ENCODE assay signal across 34 cellular contexts in the genomic region with DNA sequence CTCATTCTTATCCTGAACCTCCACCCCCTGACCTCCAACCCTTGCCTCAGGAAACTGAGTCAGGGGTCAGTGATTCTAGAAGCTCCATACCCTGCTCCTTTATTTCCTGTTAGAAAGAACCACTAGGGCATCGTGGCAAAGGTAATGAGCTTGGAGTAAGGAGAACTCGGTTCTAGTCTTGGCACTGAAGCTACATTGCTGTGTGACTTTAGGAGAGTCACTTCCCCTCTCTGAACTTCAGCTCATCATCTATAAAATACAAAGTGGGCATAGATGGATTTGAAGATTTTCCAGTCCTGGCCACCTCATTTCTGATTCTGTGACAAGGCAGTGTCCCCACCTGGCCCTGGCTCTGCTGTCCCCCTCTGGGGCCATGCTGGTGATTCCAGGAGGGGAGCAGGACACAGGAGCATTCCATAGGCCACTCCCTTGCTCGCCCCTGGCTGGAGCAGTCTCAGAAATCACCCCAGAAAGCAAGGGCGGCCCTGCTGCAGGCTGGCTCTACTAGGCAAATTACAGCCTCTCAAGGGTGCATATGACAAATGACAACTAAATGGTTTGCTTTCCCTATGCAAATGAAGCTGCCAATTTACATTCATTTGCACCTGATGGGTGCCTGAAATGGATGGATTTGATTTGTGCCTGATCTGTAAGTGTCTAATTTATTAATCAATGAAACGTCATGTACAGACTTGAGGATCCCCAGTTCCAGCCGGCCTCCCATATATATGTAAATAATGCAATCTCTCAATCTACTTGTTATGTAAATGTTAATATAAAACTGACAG.
"Had no signal": no experiment of that assay in that cellular context is flagged by ENCODE, and none has a peak within 500 bp of the region (broad histone marks: within the 10 kb centered on the region; RNA-seq: fewer than 3 reads in every experiment).

No MANE protein-coding gene starts in this region.

- H3K9ac ChIP-seq: KMS-11, SK-N-SH had no signal

- H3K27ac ChIP-seq: KMS-11, Peyer's patch, SJSA1 had no signal

- H3K4me2 ChIP-seq: KMS-11, SK-N-SH had no signal

- H3K27ac Mint-ChIP-seq: activated CD4-positive, alpha-beta T cell treated with anti-CD3 and anti-CD28 coated beads for 36 hours; activated CD4-positive, alpha-beta T cell treated with anti-CD3 and anti-CD28 coated beads, Interleukin-2, amount 10 ng/mL, durations not matched to agents 7 days and 5 days; activated CD8-positive, alpha-beta T cell treated with anti-CD3 and anti-CD28 coated beads, Interleukin-2, amount 10 ng/mL, durations not matched to agents 7 days and 5 days; activated naive CD4-positive, alpha-beta T cell treated with anti-CD3 and anti-CD28 coated beads for 36 hours; activated naive CD8-positive, alpha-beta T cell treated with anti-CD3 and anti-CD28 coated beads, Interleukin-2, amount 50 U/mL, for 24 hours; activated T-cell treated with anti-CD3 and anti-CD28 coated beads, Interleukin-2, amount 50 U/mL, for 24 hours; T-helper 2 cell treated with Interferon-gamma antibody and Interleukin-4, amounts not matched to agents 5 μg/mL and 100 μg/mL, for 36 hours had no signal

- H3K4me1 ChIP-seq: Peyer's patch, SJSA1 had no signal

- H3K27me3 ChIP-seq: Peyer's patch, SJSA1 had no signal

- FAIRE-seq: bronchial epithelial cell, TTC549 had no signal

- H3K36me3 ChIP-seq: Peyer's patch, SJSA1 had no signal

- ATAC-seq: activated CD4-positive, alpha-beta T cell treated with anti-CD3 and anti-CD28 coated beads for 36 hours; activated CD4-positive, CD25-positive, alpha-beta regulatory T cell treated with anti-CD3 and anti-CD28 coated beads, Interleukin-2, amount 50 U/mL, for 24 hours; activated CD8-positive, alpha-beta T cell treated with anti-CD3 and anti-CD28 coated beads, Interleukin-2, amount 10 ng/mL, durations not matched to agents 7 days and 5 days; activated naive CD4-positive, alpha-beta T cell treated with anti-CD3 and anti-CD28 coated beads, Interleukin-2, amount 50 U/mL, for 72 hours; activated naive CD8-positive, alpha-beta T cell treated with anti-CD3 and anti-CD28 coated beads, Interleukin-2, amount 50 U/mL, for 24 hours; PC-3 had no signal

- H3K4me3 Mint-ChIP-seq: activated CD4-positive, alpha-beta T cell treated with anti-CD3 and anti-CD28 coated beads for 36 hours; activated CD4-positive, alpha-beta T cell treated with anti-CD3 and anti-CD28 coated beads, Interleukin-2, amount 10 ng/mL, durations not matched to agents 7 days and 5 days; activated CD8-positive, alpha-beta T cell treated with anti-CD3 and anti-CD28 coated beads, Interleukin-2, amount 10 ng/mL, durations not matched to agents 7 days and 5 days; activated naive CD4-positive, alpha-beta T cell treated with anti-CD3 and anti-CD28 coated beads for 36 hours; activated naive CD8-positive, alpha-beta T cell treated with anti-CD3 and anti-CD28 coated beads, Interleukin-2, amount 50 U/mL, for 24 hours; activated T-cell treated with anti-CD3 and anti-CD28 coated beads, Interleukin-2, amount 50 U/mL, for 24 hours; brain; T-helper 1 cell treated with Interleukin-12 subunit alpha and Interleukin-12 subunit beta and Interleukin-4 antibody, amounts not matched to agents 30 μg/mL and 1 μg/mL, for 36 hours; T-helper 2 cell treated with Interferon-gamma antibody and Interleukin-4, amounts not matched to agents 5 μg/mL and 100 μg/mL, for 36 hours had no signal

- H3K9me3 Mint-ChIP-seq: activated CD4-positive, alpha-beta T cell treated with anti-CD3 and anti-CD28 coated beads, Interleukin-2, amount 10 ng/mL, durations not matched to agents 7 days and 5 days; activated naive CD4-positive, alpha-beta T cell treated with anti-CD3 and anti-CD28 coated beads for 36 hours; activated naive CD4-positive, alpha-beta T cell treated with anti-CD3 and anti-CD28 coated beads, Interleukin-2, amount 50 U/mL, for 72 hours; activated naive CD8-positive, alpha-beta T cell treated with anti-CD3 and anti-CD28 coated beads, Interleukin-2, amount 50 U/mL, for 24 hours; activated T-cell treated with anti-CD3 and anti-CD28 coated beads, Interleukin-2, amount 50 U/mL, for 24 hours; brain; T-helper 1 cell treated with Interleukin-12 subunit alpha and Interleukin-12 subunit beta and Interleukin-4 antibody, amounts not matched to agents 30 μg/mL and 1 μg/mL, for 36 hours; T-helper 2 cell treated with Interferon-gamma antibody and Interleukin-4, amounts not matched to agents 5 μg/mL and 100 μg/mL, for 36 hours had no signal

- H3K9me3 ChIP-seq: Peyer's patch, SJSA1, SK-N-SH had no signal

- H3K4me3 ChIP-seq: Peyer's patch, SJSA1 had no signal

- H3K4me1 Mint-ChIP-seq: activated CD4-positive, alpha-beta T cell treated with anti-CD3 and anti-CD28 coated beads for 36 hours; activated naive CD8-positive, alpha-beta T cell treated with anti-CD3 and anti-CD28 coated beads, Interleukin-2, amount 50 U/mL, for 24 hours had no signal

- DNase-seq: activated CD4-positive, alpha-beta T cell treated with anti-CD3 and anti-CD28 coated beads for 36 hours; activated CD4-positive, alpha-beta T cell treated with anti-CD3 and anti-CD28 coated beads, Interleukin-2, amount 10 ng/mL, durations not matched to agents 7 days and 5 days; activated CD4-positive, alpha-beta T cell treated with anti-CD3 and anti-CD28 coated beads, Interleukin-2, amount 50 U/mL, for 48 hours; activated CD8-positive, alpha-beta T cell treated with anti-CD3 and anti-CD28 coated beads, Interleukin-2, amount 10 ng/mL, durations not matched to agents 7 days and 5 days; activated gamma-delta T cell treated with Interleukin-2 at 50 U/mL for 16 hours; activated naive CD4-positive, alpha-beta T cell treated with anti-CD3 and anti-CD28 coated beads for 36 hours; activated naive CD8-positive, alpha-beta T cell treated with anti-CD3 and anti-CD28 coated beads, Interleukin-2, amount 50 U/mL, for 24 hours; activated T-cell treated with anti-CD3 and anti-CD28 coated beads, Interleukin-2, amount 50 U/mL, for 24 hours; anterior cingulate cortex; central memory CD4-positive, alpha-beta T cell; NCI-H1105; NCI-H1436; NCI-H1694; NCI-H1930; NCI-H2081 treated with DMSO at 0.1 percent for 48 hours; NCI-H226; NCI-H446 treated with DMSO at 0.1 percent for 48 hours; NCI-H524; NCI-H748 treated with DMSO at 0.1 percent for 48 hours; NK-92 treated with Interleukin-12 subunit alpha and Interleukin-12 subunit beta, amount 100 ng/mL, for 24 hours; PC-3; Peyer's patch; RPMI8226; SHP77 treated with DMSO at 0.1 percent for 48 hours; SK-N-SH had no signal

- H3K36me3 Mint-ChIP-seq: activated naive CD4-positive, alpha-beta T cell treated with anti-CD3 and anti-CD28 coated beads, Interleukin-2, amount 50 U/mL, for 72 hours; brain had no signal

- H3K27me3 Mint-ChIP-seq: activated CD4-positive, alpha-beta T cell treated with anti-CD3 and anti-CD28 coated beads for 36 hours; activated CD4-positive, alpha-beta T cell treated with anti-CD3 and anti-CD28 coated beads, Interleukin-2, amount 10 ng/mL, durations not matched to agents 7 days and 5 days; activated T-cell treated with anti-CD3 and anti-CD28 coated beads, Interleukin-2, amount 50 U/mL, for 24 hours had no signal
